1 cellular context compared by ENCODE assay signal in the genomic region with DNA sequence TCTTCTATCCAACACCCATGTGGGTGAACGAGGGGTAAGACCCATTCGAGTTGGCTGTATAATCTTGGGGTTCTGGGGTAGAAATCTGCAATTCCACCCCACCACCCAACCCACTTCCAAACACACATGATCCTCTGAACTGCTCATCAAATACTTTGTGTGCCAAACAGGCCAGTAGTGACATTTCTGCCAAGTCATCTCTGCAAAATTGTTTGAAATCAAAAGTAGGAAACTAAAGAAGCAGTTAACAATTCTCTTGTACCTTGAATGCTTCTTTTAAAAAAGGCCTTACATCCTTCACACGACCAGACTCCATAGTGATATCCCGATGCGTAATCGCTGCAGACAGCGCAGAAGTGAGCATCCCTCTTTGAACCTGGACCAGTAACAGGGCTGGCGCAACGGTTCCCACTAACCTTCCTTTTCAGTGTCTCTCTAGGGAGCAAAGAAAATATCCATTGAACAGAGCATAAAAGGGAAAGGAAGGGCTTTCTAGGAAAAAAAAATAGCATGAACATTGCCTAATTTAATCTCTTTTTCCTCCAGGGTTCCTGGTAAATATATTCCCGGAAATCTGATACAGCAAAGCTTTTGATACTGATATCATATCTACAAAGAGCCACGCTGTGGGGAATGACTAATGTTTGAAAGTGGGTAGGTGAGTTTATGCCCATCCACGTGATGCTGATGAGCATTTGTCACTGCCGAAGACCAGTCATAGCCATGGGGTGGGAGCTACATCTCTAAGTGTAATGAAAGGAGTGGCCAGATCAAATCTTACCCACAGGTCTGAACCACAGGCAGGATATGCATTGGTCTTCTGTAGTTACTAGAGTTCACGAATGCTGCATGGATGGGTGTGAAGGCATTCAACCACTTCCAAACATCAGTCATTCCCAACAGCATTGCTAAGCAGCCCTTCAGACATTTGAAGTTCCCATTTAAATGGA.
TF ChIP-seq lines count a peak whose summit lies in the region.

No MANE protein-coding gene starts in this region.

TF ChIP-seq in K562, 482 proteins besides CTCF, POLR2A, EP300 and RAD21 (continued from another document):
- TF ChIP-seq MYC (IDR thresholded peaks at IDR 0.05; ENCODE audit: low read depth, low read length) (peak; percentile 37; the same call in 1 of the 2 replicates), MYC (CRISPR knock-in tag; IDR thresholded peaks at IDR 0.05; ENCODE audit: borderline replicate concordance, low read depth) (no peak), ZNF639 (CRISPR knock-in tag; conservative IDR thresholded peaks at IDR 0.05 in 1 of 2, IDR thresholded peaks at IDR 0.05 in 1 of 2) (no peak), HNRNPUL1 (IDR thresholded peaks at IDR 0.05; ENCODE audit: low read length) (no peak), ZNF584 (CRISPR knock-in tag; IDR thresholded peaks at IDR 0.05; ENCODE audit: low read depth) (no peak), ETV1 (tag; conservative IDR thresholded peaks at IDR 0.05; ENCODE audit: low read depth) (no peak), TEAD1 (CRISPR knock-in tag; IDR thresholded peaks at IDR 0.05) (no peak)
